8 cellular contexts compared by ENCODE assay signal in the genomic region with DNA sequence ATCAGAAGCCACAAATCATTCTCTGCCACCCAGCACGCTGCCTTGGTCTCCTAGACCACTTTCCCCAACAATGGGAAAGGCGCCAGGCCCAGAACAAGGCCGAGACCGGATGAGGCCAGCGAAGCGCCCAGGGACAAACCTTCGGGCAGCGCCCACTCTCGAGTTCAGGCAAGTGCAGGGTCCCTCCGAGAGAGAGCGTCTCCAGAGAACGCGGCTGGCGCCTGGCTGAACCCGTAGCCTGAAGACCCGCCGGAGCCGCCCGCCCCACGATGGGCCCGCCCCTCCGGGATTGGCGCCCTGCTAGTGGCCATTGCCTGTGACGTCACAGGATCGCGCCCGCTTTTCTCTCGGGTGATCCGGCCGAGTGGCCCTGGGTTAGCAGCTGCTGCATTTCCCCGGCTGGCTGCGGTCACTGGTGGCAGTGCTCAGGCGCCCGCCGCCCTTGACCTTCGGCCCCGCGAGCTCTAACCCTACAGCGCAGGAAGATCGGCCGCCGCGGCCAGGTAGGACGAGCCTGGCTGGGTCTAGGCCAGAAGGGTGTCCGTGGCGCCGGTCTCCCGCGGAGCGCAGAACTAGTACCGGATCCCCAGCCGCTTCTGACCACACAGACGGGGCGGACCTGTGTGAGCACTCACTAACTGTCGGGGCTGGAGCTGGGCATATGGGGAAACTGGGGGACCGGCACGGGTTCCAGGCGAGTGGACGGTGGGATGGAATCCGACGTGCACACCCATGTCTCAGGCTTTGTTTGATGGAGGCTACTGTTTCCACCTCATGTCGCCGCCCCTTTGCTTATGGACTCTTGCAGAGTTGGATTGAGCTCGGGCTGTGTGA. TPM values are rescaled to one million over a fixed set of nuclear protein-coding genes. Genes with fewer than 3 reads are reported as not detected.
DNase-seq lines count a peak whose midpoint lies in the region; ATAC-seq and TF ChIP-seq lines count a peak whose summit lies in the region.

A gene with protein sequence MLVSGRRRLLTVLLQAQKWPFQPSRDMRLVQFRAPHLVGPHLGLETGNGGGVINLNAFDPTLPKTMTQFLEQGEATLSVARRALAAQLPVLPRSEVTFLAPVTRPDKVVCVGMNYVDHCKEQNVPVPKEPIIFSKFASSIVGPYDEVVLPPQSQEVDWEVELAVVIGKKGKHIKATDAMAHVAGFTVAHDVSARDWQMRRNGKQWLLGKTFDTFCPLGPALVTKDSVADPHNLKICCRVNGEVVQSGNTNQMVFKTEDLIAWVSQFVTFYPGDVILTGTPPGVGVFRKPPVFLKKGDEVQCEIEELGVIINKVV (plus strand): TSS at position 339 of the 834 bp plus-strand sequence. CDS start 2,851 bp downstream, outside the sequence.

- peak within 1 kb of the TSS; percentile 94 for H3K4me3 Mint-ChIP-seq in activated naive CD8-positive, alpha-beta T cell treated with anti-CD3 and anti-CD28 coated beads, Interleukin-2, amount 10 ng/mL, durations not matched to agents 7 days and 5 days

- no peaks in the 10 kb centered on the region; the same call in 1 of the 2 replicates for H3K36me3 ChIP-seq in SU-DHL-6 (ENCODE audit: low read length)
- no peaks in the 10 kb centered on the region for H3K36me3 ChIP-seq in ovary
- H3K36me3 ChIP-seq in thyroid gland, result no peaks in the 10 kb centered on the region

- no peaks in the 10 kb centered on the region for H3F3A ChIP-seq in SU-DHL-6 (ENCODE audit: insufficient read depth)

- no peaks in the 10 kb centered on the region for H3K9me3 ChIP-seq in SU-DHL-6 (ENCODE audit: insufficient read depth, low read length)
- no peaks in the 10 kb centered on the region for H3K9me3 ChIP-seq in ovary
- H3K9me3 ChIP-seq in thyroid gland, result no peaks in the 10 kb centered on the region

- H3K27me3 Mint-ChIP-seq in activated naive CD8-positive, alpha-beta T cell treated with anti-CD3 and anti-CD28 coated beads, Interleukin-2, amount 10 ng/mL, durations not matched to agents 7 days and 5 days, result no peaks in the 10 kb centered on the region

- H3K27ac Mint-ChIP-seq in activated naive CD8-positive, alpha-beta T cell treated with anti-CD3 and anti-CD28 coated beads, Interleukin-2, amount 10 ng/mL, durations not matched to agents 7 days and 5 days, result peak within 1 kb of the TSS; percentile 96

- intact Hi-C loops in head of caudate nucleus (cut with DNase I), result no loop called here
- intact Hi-C loops in ovary (cut with DNase I), result no loop called here
- intact Hi-C loops in thyroid gland (cut with DNase I), result no loop called here

- DNase-seq in NCI-H1417 (lab: John Stamatoyannopoulos, UW) (peak; percentile 93 to 95 (median 93)), head of caudate nucleus (peak; percentile 96 to 100 (median 99)), ovary (peak; percentile 96 to 98 (median 96)), thyroid gland (peak; percentile 99)
- DNase-seq in activated naive CD8-positive, alpha-beta T cell treated with anti-CD3 and anti-CD28 coated beads, Interleukin-2, amount 10 ng/mL, durations not matched to agents 7 days and 5 days, result peak; percentile 96

- peaks cover 15% of the 10 kb centered on the region for H3K4me1 Mint-ChIP-seq in activated naive CD8-positive, alpha-beta T cell treated with anti-CD3 and anti-CD28 coated beads, Interleukin-2, amount 10 ng/mL, durations not matched to agents 7 days and 5 days

- H3K4me3 ChIP-seq in GM12875 (ENCODE audit: low read depth, low read length), result peak within 1 kb of the TSS; percentile 88
- H3K4me3 ChIP-seq in SU-DHL-6 (ENCODE audit: insufficient read depth, low read length, poor library complexity, severe bottlenecking), result peak within 1 kb of the TSS; percentile 78
- H3K4me3 ChIP-seq in ovary, result peak within 1 kb of the TSS; percentile 75
- peak within 1 kb of the TSS; percentile 64 to 95 (median 78) for H3K4me3 ChIP-seq in thyroid gland (replicated peaks in 1 of 3)

- POLR2A ChIA-PET in activated naive CD8-positive, alpha-beta T cell treated with anti-CD3 and anti-CD28 coated beads, Interleukin-2, amount 10 ng/mL, durations not matched to agents 7 days and 5 days (lab: Charles Lee), result interaction anchor here (0.7 to 1.0 kb wide), 2 partner anchors 14 to 346 kb away, joined by 3 to 4 read pairs; no protein-coding TSS in a partner anchor

- 0 to 1% (median 0%) methylated on average over 57 to 64 of the region's 64 CpGs for WGBS in ovary, 3 donors
- WGBS in thyroid gland, 2 donors, result 2% methylated on average over 20 to 34 of the region's 64 CpGs

- no peaks in the 10 kb centered on the region; the same call in 1 of the 2 replicates for H3K79me2 ChIP-seq in SU-DHL-6 (ENCODE audit: insufficient read depth, low read length)

- H3K9ac ChIP-seq in SU-DHL-6 (ENCODE audit: low read length), result peak within 1 kb of the TSS; percentile 68

- H3K27me3 ChIP-seq in SU-DHL-6 (ENCODE audit: low read length), result no peaks in the 10 kb centered on the region
- H3K27me3 ChIP-seq in ovary, result no peaks in the 10 kb centered on the region
- no peaks in the 10 kb centered on the region for H3K27me3 ChIP-seq in thyroid gland

- no peak for TF ChIP-seq EP300 in ovary (IDR thresholded peaks at IDR 0.05)

- no peaks in the 10 kb centered on the region for H4K20me1 ChIP-seq in SU-DHL-6 (ENCODE audit: low read depth, low read length)

- H3K4me1 ChIP-seq in ovary (ENCODE audit: insufficient read depth), result peaks cover 6% of the 10 kb centered on the region
- peaks cover 22 to 24% of the 10 kb centered on the region in 2 donors for H3K4me1 ChIP-seq in thyroid gland

- peak within 1 kb of the TSS; percentile 98 for H2AFZ ChIP-seq in SU-DHL-6 (ENCODE audit: low read depth, low read length, severe bottlenecking)

- peak; percentile 97 for ATAC-seq in HG02763 (IDR thresholded peaks at IDR 0.05; ENCODE audit: unreplicated experiment)
- peak; percentile 93 for ATAC-seq in activated naive CD8-positive, alpha-beta T cell treated with anti-CD3 and anti-CD28 coated beads, Interleukin-2, amount 10 ng/mL, durations not matched to agents 7 days and 5 days (ENCODE audit: low read depth)

- TF ChIP-seq CTCF in GM12875 (IDR thresholded peaks at IDR 0.05; ENCODE audit: borderline replicate concordance, insufficient read depth, low read depth, low read length) (no peak), SU-DHL-6 (IDR thresholded peaks at IDR 0.05; ENCODE audit: insufficient read depth, low read length, poor library complexity, severe bottlenecking) (no peak), ovary (IDR thresholded peaks at IDR 0.05) (peak in 1 of 3 donors; percentile 8), thyroid gland (IDR thresholded peaks at IDR 0.05) (peak in 2 of 6 experiments; percentile 8 to 27)

- no peak within 1 kb of the TSS for H3K27ac ChIP-seq in SU-DHL-6 (ENCODE audit: low read depth, low read length)
- H3K27ac ChIP-seq in ovary, result peak within 1 kb of the TSS; percentile 43 to 66
- H3K27ac ChIP-seq in thyroid gland, result peak within 1 kb of the TSS; percentile 79 to 92 (median 91)

- peak within 1 kb of the TSS; percentile 50 for H3K4me2 ChIP-seq in SU-DHL-6 (ENCODE audit: low read depth, low read length, poor library complexity, severe bottlenecking)

- H3K9me2 ChIP-seq in SU-DHL-6 (replicated peaks; ENCODE audit: insufficient read depth, low read length), result no peaks in the 10 kb centered on the region

- H3K9me3 Mint-ChIP-seq in activated naive CD8-positive, alpha-beta T cell treated with anti-CD3 and anti-CD28 coated beads, Interleukin-2, amount 10 ng/mL, durations not matched to agents 7 days and 5 days, result no peaks in the 10 kb centered on the region

- H3K36me3 Mint-ChIP-seq in activated naive CD8-positive, alpha-beta T cell treated with anti-CD3 and anti-CD28 coated beads, Interleukin-2, amount 10 ng/mL, durations not matched to agents 7 days and 5 days, result peaks cover 2% of the 10 kb centered on the region

- TF ChIP-seq POLR2A in ovary (IDR thresholded peaks at IDR 0.05), result peak; percentile 60
- TF ChIP-seq POLR2A in thyroid gland (IDR thresholded peaks at IDR 0.05), result peak in 1 of 2 donors; percentile 90

RNA-seq across cellular contexts. Expression of the gene that starts here (rescaled TPM):
- 10 to 100 TPM; 34.8 to 38.2 TPM for total RNA-seq in activated naive CD8-positive, alpha-beta T cell treated with anti-CD3 and anti-CD28 coated beads, Interleukin-2, amount 10 ng/mL, durations not matched to agents 7 days and 5 days
- total RNA-seq in ovary (10 to 100 TPM; 15.3 to 33.6 (median 29.2) TPM), thyroid gland (10 to 100 TPM; 39.2 to 90.2 (median 59.3) TPM)
- polyA plus RNA-seq in ovary, result 10 to 100 TPM; 25.0 to 30.2 TPM
